8 cellular contexts compared by ENCODE assay signal in genomic region chr13:82688400-82688999, GRCh38.
A peak's percentile ranks its signal among the peaks of the same experiment; 100 is the strongest.
DNase-seq lines count a peak whose midpoint lies in the region; ATAC-seq, FAIRE-seq and TF ChIP-seq lines count a peak whose summit lies in the region.

No MANE protein-coding gene starts in this region.

- H3K4me3 ChIP-seq in HEK293 (ENCODE audit: low read depth, low read length) (no peak overlapping the region), PC-9 (peak overlapping the region; percentile 48; the same call in 1 of the 2 replicates), fibroblast of pulmonary artery (replicated peaks; ENCODE audit: low read depth, low read length) (peak overlapping the region; percentile 43)

- no TSS peak for BruUV-seq in PC-9 (replicated peaks; lab: Mats Ljungman, UMichigan)

- no peak for TF ChIP-seq POLR2A in GM18505 (IDR thresholded peaks at IDR 0.05; ENCODE audit: borderline replicate concordance, extremely low read depth, insufficient read depth, insufficient read length)

- no peak for TF ChIP-seq CTCF in HEK293 (tag by site-specific recombination; IDR thresholded peaks at IDR 0.05)
- no peak for TF ChIP-seq CTCF in PC-9 (conservative IDR thresholded peaks at IDR 0.05)
- TF ChIP-seq CTCF in fibroblast of pulmonary artery (IDR thresholded peaks at IDR 0.05; ENCODE audit: low read length, missing control alignments), result no peak
- no peak for TF ChIP-seq CTCF in omental fat pad (IDR thresholded peaks at IDR 0.05)

- peak; percentile 68 for ATAC-seq in GM18505 (IDR thresholded peaks at IDR 0.05; ENCODE audit: unreplicated experiment)
- ATAC-seq in omental fat pad (ENCODE audit: low FRiP score), result no peak

- no peaks in the 10 kb centered on the region for H3K27me3 ChIP-seq in PC-9 (ENCODE audit: insufficient read depth, low read depth)

- H3K9me3 ChIP-seq in HEK293 (ENCODE audit: control insufficient read depth, insufficient read depth, low read depth, low read length), result no peaks in the 10 kb centered on the region
- H3K9me3 ChIP-seq in PC-9 (ENCODE audit: insufficient read depth, low read depth), result no peaks in the 10 kb centered on the region

- peak overlapping the region; percentile 61 for H3K4me2 ChIP-seq in PC-9

- intact Hi-C loops in PC-9 (cut with micrococcal nuclease; ENCODE audit: unreplicated experiment), result no loop called here

- H3F3A ChIP-seq in PC-9 (ENCODE audit: insufficient read depth, low read depth), result no peaks in the 10 kb centered on the region

- POLR2A ChIA-PET in HEK293 (lab: Yijun Ruan, JAX) (no interaction called here), PC-9 (lab: Charles Lee; ENCODE audit: unreplicated experiment) (no interaction called here)

- peak overlapping the region; percentile 76 for H2AFZ ChIP-seq in PC-9

- CTCF ChIA-PET in HEK293 (lab: Yijun Ruan, JAX) (no interaction called here), PC-9 (lab: Charles Lee) (no interaction called here)

- no peaks in the 10 kb centered on the region; the same call in 1 of the 2 replicates for H3K9me2 ChIP-seq in PC-9 (ENCODE audit: insufficient read depth)

- H3K4me1 ChIP-seq in HEK293 (ENCODE audit: control insufficient read depth, insufficient read depth, low read length) (no peaks in the 10 kb centered on the region), PC-9 (replicated peaks; ENCODE audit: insufficient read depth) (no peaks in the 10 kb centered on the region)

- no peaks in the 10 kb centered on the region for H3K36me3 ChIP-seq in HEK293 (ENCODE audit: control insufficient read depth in 2 of 2, insufficient read depth in 1 of 2, low read length in 2 of 2)
- no peaks in the 10 kb centered on the region for H3K36me3 ChIP-seq in PC-9 (ENCODE audit: low read depth)

- no peak for FAIRE-seq in frontal cortex (lab: Jason Lieb, UNC)

- H3K27ac ChIP-seq in HEK293 (ENCODE audit: extremely low read depth, low read depth, low read length) (no peak overlapping the region), PC-9 (no peak overlapping the region)

- DNase-seq in PC-9 (peak in 1 of 2 experiments; percentile 35), fibroblast of pulmonary artery (ENCODE audit: low read depth) (peak; percentile 26), DMS114 treated with DMSO at 0.1 percent for 48 hours (lab: John Stamatoyannopoulos, UW; ENCODE audit: unreplicated experiment) (no peak), omental fat pad (ENCODE audit: low spot score) (no peak), frontal cortex (ENCODE audit: low spot score in 2 of 2) (no peak)
- DNase-seq in stimulated activated CD4-positive, alpha-beta T cell treated with anti-CD3 and anti-CD28 coated beads, Interleukin-2, amount 100 ng/mL, for 24 hours, result no peak

- no peaks in the 10 kb centered on the region for H4K20me1 ChIP-seq in PC-9 (ENCODE audit: insufficient read depth)

- H3K79me2 ChIP-seq in PC-9 (ENCODE audit: low read depth), result no peaks in the 10 kb centered on the region

TF ChIP-seq in HEK293, 187 proteins besides CTCF, POLR2A, EP300 and RAD21:
- TF ChIP-seq SCRT2 (tag by site-specific recombination; IDR thresholded peaks at IDR 0.05) (peak; percentile 37; the same call in 1 of the 2 replicates), ZNF544 (tag by site-specific recombination; IDR thresholded peaks at IDR 0.05) (no peak)
